27 cellular contexts compared by ENCODE assay signal in genomic region chr6:4271761-4272505, GRCh38.
"Had no signal": no experiment of that assay in that cellular context is flagged by ENCODE, and none has a peak within 500 bp of the region (broad histone marks: within the 10 kb centered on the region; RNA-seq: fewer than 3 reads in every experiment).

No MANE protein-coding gene starts in this region.

- H3K4me2 ChIP-seq: neural progenitor cell had no signal

- FAIRE-seq: bronchial epithelial cell, islet of Langerhans had no signal

- H3K27me3 ChIP-seq: esophagus squamous epithelium, left lung, neural progenitor cell, testis, vagina had no signal

- H2AFZ ChIP-seq: neural progenitor cell, parathyroid adenoma had no signal

- H3K79me2 ChIP-seq: parathyroid adenoma had no signal

- ATAC-seq: activated CD4-positive, CD25-positive, alpha-beta regulatory T cell treated with anti-CD3 and anti-CD28 coated beads, Interleukin-2, amount 50 U/mL, for 24 hours; effector memory CD8-positive, alpha-beta T cell; left lung; lower lobe of right lung; natural killer cell; stimulated activated naive CD8-positive, alpha-beta T cell treated with anti-CD3 and anti-CD28 coated beads, Interleukin-15, Interleukin-2, amounts not matched to agents 100 U/mL and 50 U/mL, for 24 hours had no signal

- DNase-seq: activated CD4-positive, alpha-beta T cell treated with anti-CD3 and anti-CD28 coated beads for 48 hours; activated CD4-positive, alpha-beta T cell treated with anti-CD3 and anti-CD28 coated beads, Interleukin-2, amount 50 U/mL, for 48 hours; activated CD8-positive, alpha-beta memory T cell treated with anti-CD3 and anti-CD28 coated beads for 24 hours; activated effector memory CD4-positive, alpha-beta T cell treated with anti-CD3 and anti-CD28 coated beads, Interleukin-2, amount 50 U/mL, for 16 hours; activated naive CD4-positive, alpha-beta T cell treated with anti-CD3 and anti-CD28 coated beads, Interleukin-2, amount 50 U/mL, for 16 hours; amygdala; cerebellar nuclear complex; cortex of kidney; effector memory CD8-positive, alpha-beta T cell; esophagus squamous epithelium; foreskin fibroblast; left lung; lower lobe of right lung; mesenchymal stem cell; natural killer cell; occipital lobe; psoas muscle; stimulated activated naive CD8-positive, alpha-beta T cell treated with anti-CD3 and anti-CD28 coated beads, Interleukin-15, Interleukin-2, amounts not matched to agents 100 U/mL and 50 U/mL, for 24 hours; testis; WERI-Rb-1 had no signal

- H3K9ac ChIP-seq: neural progenitor cell, parathyroid adenoma had no signal

- H3K4me1 ChIP-seq: left lung, lower lobe of right lung, neural progenitor cell, parathyroid adenoma, psoas muscle, testis, vagina had no signal

- H3K27ac ChIP-seq: esophagus squamous epithelium, left lung, lower lobe of right lung, neural progenitor cell, parathyroid adenoma, SK-N-MC, testis, vagina, WERI-Rb-1 had no signal

- H3K4me3 ChIP-seq: esophagus squamous epithelium, left lung, lower lobe of right lung, neural progenitor cell, psoas muscle, SK-N-MC, testis, vagina had no signal

- H3K9me3 ChIP-seq: esophagus squamous epithelium, left lung, lower lobe of right lung, psoas muscle, testis, vagina had no signal

- H3K36me3 ChIP-seq: esophagus squamous epithelium, left lung, lower lobe of right lung, neural progenitor cell, vagina, WERI-Rb-1 had no signal
